In genomic region chr14:21252149-21252548, GRCh38 we compare ENCODE assay signal across 28 cellular contexts. TPM values are rescaled to one million over a fixed set of nuclear protein-coding genes. Genes with fewer than 3 reads are reported as not detected.
DNase-seq lines count a peak whose midpoint lies in the region; ATAC-seq, FAIRE-seq and TF ChIP-seq lines count a peak whose summit lies in the region.
"Had no signal": no experiment of that assay in that cellular context is flagged by ENCODE, and none has a peak within 500 bp of the region (broad histone marks: within the 10 kb centered on the region; RNA-seq: fewer than 3 reads in every experiment).

No MANE protein-coding gene starts in this region.

- H3K4me1 Mint-ChIP-seq in T-helper 1 cell treated with Interleukin-12 subunit alpha and Interleukin-12 subunit beta and Interleukin-4 antibody, amounts not matched to agents 30 μg/mL and 1 μg/mL, for 36 hours (ENCODE audit: low read depth), result peaks cover 29% of the 10 kb centered on the region
- H3K4me1 Mint-ChIP-seq in activated naive CD8-positive, alpha-beta T cell treated with anti-CD3 and anti-CD28 coated beads for 36 hours, result peaks cover 61% of the 10 kb centered on the region
- peaks cover 38 to 47% of the 10 kb centered on the region in 2 donors for H3K4me1 Mint-ChIP-seq in natural killer cell treated with Interleukin-12 subunit alpha and Interleukin-12 subunit beta and Interleukin-15 and Interleukin-18, amount 100 ng/mL, for 72 hours (ENCODE audit: low read depth in 2 of 2)

- no peak for TF ChIP-seq CTCF in GM13976 (IDR thresholded peaks at IDR 0.05; ENCODE audit: borderline replicate concordance, control extremely low read depth, extremely low read depth, insufficient read depth, missing control alignments)

- H3K36me3 Mint-ChIP-seq in T-helper 1 cell treated with Interleukin-12 subunit alpha and Interleukin-12 subunit beta and Interleukin-4 antibody, amounts not matched to agents 30 μg/mL and 1 μg/mL, for 36 hours (ENCODE audit: low read depth), result peaks cover 54% of the 10 kb centered on the region
- peaks cover 75% of the 10 kb centered on the region for H3K36me3 Mint-ChIP-seq in activated naive CD8-positive, alpha-beta T cell treated with anti-CD3 and anti-CD28 coated beads for 36 hours
- peaks cover 35% of the 10 kb centered on the region for H3K36me3 Mint-ChIP-seq in natural killer cell treated with Interleukin-12 subunit alpha and Interleukin-12 subunit beta and Interleukin-15 and Interleukin-18, amount 100 ng/mL, for 72 hours

- peak; percentile 51; the same call in 1 of the 2 replicates for TF ChIP-seq POLR2A in GM12892 (IDR thresholded peaks at IDR 0.05; ENCODE audit: low read depth, low read length)

- no peak for FAIRE-seq in GM12892 (lab: Jason Lieb, UNC)
- FAIRE-seq: GM18507 had no signal

- in situ Hi-C loops in GM13976 (cut with MboI; ENCODE audit: low sequenced_read_pairs, unreplicated experiment), result no loop called here

- no peaks in the 10 kb centered on the region for H3K9me3 Mint-ChIP-seq in T-helper 1 cell treated with Interleukin-12 subunit alpha and Interleukin-12 subunit beta and Interleukin-4 antibody, amounts not matched to agents 30 μg/mL and 1 μg/mL, for 36 hours
- H3K9me3 Mint-ChIP-seq in activated naive CD8-positive, alpha-beta T cell treated with anti-CD3 and anti-CD28 coated beads for 36 hours, result peaks cover 3% of the 10 kb centered on the region
- H3K9me3 Mint-ChIP-seq in natural killer cell treated with Interleukin-12 subunit alpha and Interleukin-12 subunit beta and Interleukin-15 and Interleukin-18, amount 100 ng/mL, for 72 hours, result no peaks in the 10 kb centered on the region
- H3K9me3 Mint-ChIP-seq: H9 had no signal

- no peaks in the 10 kb centered on the region for H3K27me3 Mint-ChIP-seq in T-helper 1 cell treated with Interleukin-12 subunit alpha and Interleukin-12 subunit beta and Interleukin-4 antibody, amounts not matched to agents 30 μg/mL and 1 μg/mL, for 36 hours (ENCODE audit: low read depth)
- no peaks in the 10 kb centered on the region for H3K27me3 Mint-ChIP-seq in activated naive CD8-positive, alpha-beta T cell treated with anti-CD3 and anti-CD28 coated beads for 36 hours
- no peaks in the 10 kb centered on the region for H3K27me3 Mint-ChIP-seq in natural killer cell treated with Interleukin-12 subunit alpha and Interleukin-12 subunit beta and Interleukin-15 and Interleukin-18, amount 100 ng/mL, for 72 hours

- no peak for ATAC-seq in natural killer cell treated with Interleukin-12 subunit alpha and Interleukin-12 subunit beta and Interleukin-15 and Interleukin-18, amount 100 ng/mL, for 72 hours
- ATAC-seq: left ventricle myocardium superior had no signal

- no peak overlapping the region for H3K4me3 Mint-ChIP-seq in T-helper 1 cell treated with Interleukin-12 subunit alpha and Interleukin-12 subunit beta and Interleukin-4 antibody, amounts not matched to agents 30 μg/mL and 1 μg/mL, for 36 hours
- no peak overlapping the region for H3K4me3 Mint-ChIP-seq in activated naive CD8-positive, alpha-beta T cell treated with anti-CD3 and anti-CD28 coated beads for 36 hours
- H3K4me3 Mint-ChIP-seq in natural killer cell treated with Interleukin-12 subunit alpha and Interleukin-12 subunit beta and Interleukin-15 and Interleukin-18, amount 100 ng/mL, for 72 hours, result peak overlapping the region; percentile 8
- H3K4me3 Mint-ChIP-seq: H9, neural progenitor cell had no signal

- peak overlapping the region; percentile 39 for H3K27ac Mint-ChIP-seq in T-helper 1 cell treated with Interleukin-12 subunit alpha and Interleukin-12 subunit beta and Interleukin-4 antibody, amounts not matched to agents 30 μg/mL and 1 μg/mL, for 36 hours
- H3K27ac Mint-ChIP-seq in activated naive CD8-positive, alpha-beta T cell treated with anti-CD3 and anti-CD28 coated beads for 36 hours, result peak overlapping the region; percentile 48
- peak overlapping the region in 1 of 2 donors; percentile 22 for H3K27ac Mint-ChIP-seq in natural killer cell treated with Interleukin-12 subunit alpha and Interleukin-12 subunit beta and Interleukin-15 and Interleukin-18, amount 100 ng/mL, for 72 hours
- H3K27ac Mint-ChIP-seq: neural progenitor cell had no signal

- DNase-seq in T-helper 1 cell (no peak), GM12892 (ENCODE audit: insufficient read length) (no peak), GM13976 (ENCODE audit: low spot score) (no peak), putamen (ENCODE audit: low spot score) (no peak)
- no peak for DNase-seq in activated naive CD8-positive, alpha-beta T cell treated with anti-CD3 and anti-CD28 coated beads for 36 hours
- DNase-seq in natural killer cell treated with Interleukin-12 subunit alpha and Interleukin-12 subunit beta and Interleukin-15 and Interleukin-18, amount 100 ng/mL, for 72 hours (ENCODE audit: low spot score), result no peak
- DNase-seq in stimulated activated CD4-positive, alpha-beta T cell treated with anti-CD3 and anti-CD28 coated beads, Interleukin-2, amount 100 ng/mL, for 48 hours, result no peak
- DNase-seq: activated CD4-positive, alpha-beta T cell treated with anti-CD3 and anti-CD28 coated beads, Interleukin-2, amount 50 U/mL, for 4 hours; activated naive CD4-positive, alpha-beta T cell treated with anti-CD3 and anti-CD28 coated beads, Interleukin-2, amount 50 U/mL, for 16 hours; activated T-cell treated with anti-CD3 and anti-CD28 coated beads for 4 hours; cerebellar nuclear complex; EL; H9; KG1; left ventricle myocardium superior; NCI-H1436 treated with DMSO at 0.1 percent for 48 hours; PC-9; SIG-M5; stimulated activated CD4-positive, alpha-beta T cell treated with anti-CD3 and anti-CD28 coated beads, Interleukin-2, amount 100 ng/mL, for 24 hours; stimulated activated naive CD4-positive, alpha-beta T cell treated with Interleukin-2 at 50 U/mL for 16 hours; T-helper 2 cell; thyroid gland had no signal

RNA-seq across cellular contexts. Expression of gene HNRNPC, which starts 17.1 kb away (rescaled TPM):
- polyA plus RNA-seq in GM12892 (2012; ENCODE audit: missing spikeins), result 674 TPM
- total RNA-seq in activated naive CD8-positive, alpha-beta T cell treated with anti-CD3 and anti-CD28 coated beads for 36 hours, result 1,000 to 10,000 TPM; 1,256 to 1,302 TPM
- 100 to 1,000 TPM; 834 to 917 TPM for total RNA-seq in natural killer cell treated with Interleukin-12 subunit alpha and Interleukin-12 subunit beta and Interleukin-15 and Interleukin-18, amount 100 ng/mL, for 72 hours

RNA-seq across cellular contexts. Expression of gene RPGRIP1, which starts 27.7 kb away (rescaled TPM):
- not detected for polyA plus RNA-seq in GM12892 (2012; ENCODE audit: missing spikeins)
- total RNA-seq in activated naive CD8-positive, alpha-beta T cell treated with anti-CD3 and anti-CD28 coated beads for 36 hours, result under 1 TPM; 0.08 to 0.22 TPM
- total RNA-seq in natural killer cell treated with Interleukin-12 subunit alpha and Interleukin-12 subunit beta and Interleukin-15 and Interleukin-18, amount 100 ng/mL, for 72 hours, result under 1 TPM in 1 of 2 donors, not detected in 1; 0.17 TPM
- total RNA-seq: epithelial cell of proximal tubule, fibroblast of villous mesenchyme, pulmonary artery endothelial cell, thyroid gland had no signal
